In the genomic region with DNA sequence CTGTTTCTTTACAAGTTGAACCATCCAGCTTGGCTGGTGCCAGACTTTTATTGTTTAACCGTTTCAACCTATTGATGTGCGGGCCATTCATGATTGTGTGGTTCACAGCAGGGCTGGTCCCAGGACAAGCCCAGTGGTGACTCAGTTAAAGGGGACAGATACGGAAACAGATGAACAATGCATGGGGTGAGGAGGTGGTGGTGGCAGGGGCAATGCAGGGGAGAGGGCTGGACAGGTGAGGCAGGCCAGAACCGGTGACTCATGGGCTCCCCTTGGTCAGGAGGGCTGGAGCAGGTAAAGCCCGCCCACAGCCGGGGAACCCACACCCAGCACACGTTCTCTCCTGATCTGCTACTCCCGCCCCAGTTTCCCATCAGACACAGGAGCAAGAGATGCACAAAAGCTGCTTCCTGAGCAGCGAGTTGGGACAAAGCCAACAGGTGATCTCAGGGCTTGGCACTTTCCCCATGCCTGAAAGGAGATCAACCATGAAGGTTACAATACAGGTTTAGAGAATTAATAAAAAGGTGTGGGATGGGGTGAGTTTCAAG, we compare ENCODE assay signal across 11 cellular contexts.
DNase-seq lines count a peak whose midpoint lies in the region; ATAC-seq and TF ChIP-seq lines count a peak whose summit lies in the region.
"Had no signal": no experiment of that assay in that cellular context is flagged by ENCODE, and none has a peak within 500 bp of the region (broad histone marks: within the 10 kb centered on the region; RNA-seq: fewer than 3 reads in every experiment).

No MANE protein-coding gene starts in this region.

- no peak overlapping the region for H3K9ac ChIP-seq in H9 (ENCODE audit: extremely low read depth, insufficient read length, low read length)
- no peak overlapping the region for H3K9ac ChIP-seq in trophoblast cell (ENCODE audit: low read length)
- H3K9ac ChIP-seq: BLaER1 had no signal

- H3K4me2 ChIP-seq in H9 (ENCODE audit: insufficient read depth, insufficient read length, low read length) = no peak overlapping the region
- H3K4me2 ChIP-seq in trophoblast cell (ENCODE audit: low read length) = no peak overlapping the region
- H3K4me2 ChIP-seq: BLaER1 had no signal

- no peak overlapping the region for H3K23ac ChIP-seq in H9 (ENCODE audit: insufficient read length, low read depth, low read length)
- H3K23ac ChIP-seq in trophoblast cell (ENCODE audit: low read length) = no peak overlapping the region

- no peak overlapping the region for H4K12ac ChIP-seq in trophoblast cell (ENCODE audit: low read depth, low read length)

- H4K8ac ChIP-seq in H9 (replicated peaks; ENCODE audit: insufficient read length, low read depth, low read length) (no peak overlapping the region), trophoblast cell (ENCODE audit: low read depth, low read length) (peak overlapping the region; percentile 2)

- H2BK5ac ChIP-seq in H9 (ENCODE audit: insufficient read length, low read length) = no peak overlapping the region
- no peak overlapping the region for H2BK5ac ChIP-seq in trophoblast cell (ENCODE audit: low read depth, low read length, poor library complexity)

- H3K4me1 Mint-ChIP-seq in H9 = peaks cover 31 to 36% of the 10 kb centered on the region in 2 experiments
- H3K4me1 Mint-ChIP-seq in activated T-cell treated with anti-CD3 and anti-CD28 coated beads, Interleukin-2, amount 50 U/mL, for 24 hours (ENCODE audit: low read depth) = peaks cover 3% of the 10 kb centered on the region

- H3K79me2 ChIP-seq in H9 (ENCODE audit: insufficient read depth, low read length) (no peaks in the 10 kb centered on the region), trophoblast cell (ENCODE audit: control insufficient read depth, insufficient read depth, low read length, poor library complexity) (no peaks in the 10 kb centered on the region)

- peaks cover 18% of the 10 kb centered on the region for H3K27me3 Mint-ChIP-seq in H9 (ENCODE audit: low read depth)
- H3K27me3 Mint-ChIP-seq in activated T-cell treated with anti-CD3 and anti-CD28 coated beads, Interleukin-2, amount 50 U/mL, for 24 hours = peaks cover 26% of the 10 kb centered on the region

- H4K20me1 ChIP-seq in H9 (ENCODE audit: control insufficient read depth, insufficient read depth, insufficient read length) = no peaks in the 10 kb centered on the region
- H4K20me1 ChIP-seq: BLaER1 had no signal

- no peak overlapping the region for H2BK120ac ChIP-seq in H9 (ENCODE audit: low read depth, low read length, poor library complexity, severe bottlenecking)
- H2BK120ac ChIP-seq in trophoblast cell (ENCODE audit: insufficient read depth, low read length, poor library complexity) = no peak overlapping the region

- H3K4me3 ChIP-seq in trophoblast cell (ENCODE audit: low read depth, low read length) = no peak overlapping the region
- H3K4me3 ChIP-seq: BLaER1 had no signal

- peak; percentile 78 for DNase-seq in H9
- peak; percentile 56 for DNase-seq in NCI-H345 treated with DMSO at 0.1 percent for 48 hours (lab: John Stamatoyannopoulos, UW; ENCODE audit: unreplicated experiment)
- DNase-seq in epithelial cell of prostate (ENCODE audit: low read depth, low spot score) = peak; percentile 92
- DNase-seq in trophoblast cell = no peak
- DNase-seq in activated T-cell treated with anti-CD3 and anti-CD28 coated beads, Interleukin-2, amount 50 U/mL, for 24 hours = no peak
- no peak for DNase-seq in anterior cingulate cortex (lab: John Stamatoyannopoulos, UW)

- H3K27ac ChIP-seq in H9 (ENCODE audit: insufficient read length, low read depth, low read length) (no peak overlapping the region), epithelial cell of prostate (peak overlapping the region; percentile 96), trophoblast cell (ENCODE audit: low read depth, low read length) (peak overlapping the region; percentile 33)
- H3K27ac ChIP-seq: BLaER1 had no signal

- no peak overlapping the region; a peak in 1 of 7 replicates for H3K27ac Mint-ChIP-seq in H9
- no peak overlapping the region for H3K27ac Mint-ChIP-seq in activated T-cell treated with anti-CD3 and anti-CD28 coated beads, Interleukin-2, amount 50 U/mL, for 24 hours
- H3K27ac Mint-ChIP-seq: natural killer cell treated with Interleukin-12 subunit alpha and Interleukin-12 subunit beta and Interleukin-15 and Interleukin-18, amount 100 ng/mL, for 72 hours had no signal

- no peaks in the 10 kb centered on the region for H3K79me1 ChIP-seq in H9 (ENCODE audit: insufficient read depth, low read depth, low read length, poor library complexity, severe bottlenecking)
- H3K79me1 ChIP-seq in trophoblast cell (ENCODE audit: low read length) = peaks cover 2% of the 10 kb centered on the region

- H3K36me3 Mint-ChIP-seq in H9 (ENCODE audit: insufficient read depth in 1 of 3, low read depth in 3 of 3) = no peaks in the 10 kb centered on the region; a peak in 1 of 7 replicates
- no peaks in the 10 kb centered on the region for H3K36me3 Mint-ChIP-seq in activated T-cell treated with anti-CD3 and anti-CD28 coated beads, Interleukin-2, amount 50 U/mL, for 24 hours (ENCODE audit: low read depth)
- H3K36me3 Mint-ChIP-seq: natural killer cell treated with Interleukin-12 subunit alpha and Interleukin-12 subunit beta and Interleukin-15 and Interleukin-18, amount 100 ng/mL, for 72 hours had no signal

- no peak for ATAC-seq in HG03439 (IDR thresholded peaks at IDR 0.05; ENCODE audit: unreplicated experiment)
- ATAC-seq in GM21367 (IDR thresholded peaks at IDR 0.05; ENCODE audit: unreplicated experiment) = no peak
- ATAC-seq: HepG2; natural killer cell treated with Interleukin-12 subunit alpha and Interleukin-12 subunit beta and Interleukin-15 and Interleukin-18, amount 100 ng/mL, for 72 hours had no signal

- H3K9me3 Mint-ChIP-seq in H9 = no peaks in the 10 kb centered on the region; a peak in 1 of 5 replicates
- H3K9me3 Mint-ChIP-seq in activated T-cell treated with anti-CD3 and anti-CD28 coated beads, Interleukin-2, amount 50 U/mL, for 24 hours = no peaks in the 10 kb centered on the region
- H3K9me3 Mint-ChIP-seq: natural killer cell treated with Interleukin-12 subunit alpha and Interleukin-12 subunit beta and Interleukin-15 and Interleukin-18, amount 100 ng/mL, for 72 hours had no signal

- H3K4me1 ChIP-seq in H9 (ENCODE audit: insufficient read depth, low read length) (peaks cover 4% of the 10 kb centered on the region; the same call in 1 of the 2 replicates), trophoblast cell (ENCODE audit: control insufficient read depth in 1 of 2, insufficient read depth in 2 of 2, low read length in 2 of 2) (peaks cover 3 to 7% of the 10 kb centered on the region in 2 experiments)

- H2BK12ac ChIP-seq in H9 (ENCODE audit: insufficient read length, low read depth, low read length) (no peak overlapping the region), trophoblast cell (ENCODE audit: low read length) (peak overlapping the region; percentile 8)

- no peak overlapping the region for H2BK20ac ChIP-seq in H9 (ENCODE audit: low read depth, low read length, poor library complexity, severe bottlenecking)

- no peak overlapping the region for H4K5ac ChIP-seq in H9 (ENCODE audit: insufficient read length, low read depth, low read length)

- H3K23me2 ChIP-seq in H9 (ENCODE audit: insufficient read length, low read depth, low read length, poor library complexity, severe bottlenecking) = no peaks in the 10 kb centered on the region

- no peaks in the 10 kb centered on the region for H3K27me3 ChIP-seq in H9 (ENCODE audit: insufficient read depth, low read length)
- H3K27me3 ChIP-seq in trophoblast cell (ENCODE audit: insufficient read depth, low read length) = no peaks in the 10 kb centered on the region
- H3K27me3 ChIP-seq: BLaER1 had no signal

- H2AFZ ChIP-seq in H9 (ENCODE audit: low read length) (no peak overlapping the region), trophoblast cell (ENCODE audit: insufficient read depth, low read length, poor library complexity) (no peak overlapping the region)

- no peaks in the 10 kb centered on the region for H3K36me3 ChIP-seq in trophoblast cell (ENCODE audit: control insufficient read depth in 1 of 2, insufficient read depth in 2 of 2, low read length in 2 of 2)
- H3K36me3 ChIP-seq: BLaER1 had no signal

- no peak overlapping the region for H4K91ac ChIP-seq in H9 (ENCODE audit: insufficient read length, low read depth, low read length)
- H4K91ac ChIP-seq in trophoblast cell (ENCODE audit: low read depth, low read length) = no peak overlapping the region

- no peak overlapping the region for H2BK15ac ChIP-seq in H9 (ENCODE audit: low read depth, low read length)

- no peak overlapping the region for H3K56ac ChIP-seq in H9 (ENCODE audit: insufficient read length, low read depth, low read length)

- H3K18ac ChIP-seq in H9 (ENCODE audit: insufficient read length, low read depth, low read length) (no peak overlapping the region), trophoblast cell (ENCODE audit: low read length) (no peak overlapping the region)

- H3K14ac ChIP-seq in H9 (ENCODE audit: insufficient read depth, low read length) = no peak overlapping the region
- H3K14ac ChIP-seq in trophoblast cell (ENCODE audit: low read length) = no peak overlapping the region

- TF ChIP-seq CTCF in H9 (conservative IDR thresholded peaks at IDR 0.05) = no peak

- H3K4ac ChIP-seq in H9 (ENCODE audit: low read depth, low read length) (no peak overlapping the region), trophoblast cell (ENCODE audit: low read depth, low read length) (no peak overlapping the region)

- no peak overlapping the region for H3T11ph ChIP-seq in H9 (ENCODE audit: low read length)

- no peak overlapping the region for H3K4me3 Mint-ChIP-seq in H9
- no peak overlapping the region for H3K4me3 Mint-ChIP-seq in activated T-cell treated with anti-CD3 and anti-CD28 coated beads, Interleukin-2, amount 50 U/mL, for 24 hours
- H3K4me3 Mint-ChIP-seq: natural killer cell treated with Interleukin-12 subunit alpha and Interleukin-12 subunit beta and Interleukin-15 and Interleukin-18, amount 100 ng/mL, for 72 hours had no signal

- H2AK5ac ChIP-seq in H9 (ENCODE audit: insufficient read length, low read length) (no peak overlapping the region), trophoblast cell (ENCODE audit: low read length) (no peak overlapping the region)

- no CpG with 5 or more reads among the region's 9 CpGs for WGBS in H9 (ENCODE audit: extremely low coverage, insufficient read length, low lambda C conversion rate)
- WGBS in trophoblast cell (ENCODE audit: extremely low coverage, insufficient coverage, insufficient read length) = no CpG with 5 or more reads among the region's 9 CpGs

- H3K9me3 ChIP-seq in H9 (ENCODE audit: control insufficient read depth, low read depth, low read length) = no peaks in the 10 kb centered on the region
- H3K9me3 ChIP-seq in trophoblast cell (ENCODE audit: insufficient read depth, low read depth, low read length) = no peaks in the 10 kb centered on the region
- H3K9me3 ChIP-seq: BLaER1 had no signal

Comparison
In these comparisons a context has a peak if more than half of its experiments do, and no peak if none do; other contexts are left out.
1. DNase-seq: peak in H9 (single experiment), NCI-H345 treated with DMSO at 0.1 percent for 48 hours (single experiment) and epithelial cell of prostate (single experiment); none in trophoblast cell (0 of 2), activated T-cell treated with anti-CD3 and anti-CD28 coated beads, Interleukin-2, amount 50 U/mL, for 24 hours (single experiment) and anterior cingulate cortex (0 of 58).